In genomic region chr2:176753205-176753604, GRCh38 we compare ENCODE assay signal across 13 cellular contexts.
DNase-seq lines count a peak whose midpoint lies in the region; TF ChIP-seq lines count a peak whose summit lies in the region.
"Had no signal": no experiment of that assay in that cellular context is flagged by ENCODE, and none has a peak within 500 bp of the region (broad histone marks: within the 10 kb centered on the region; RNA-seq: fewer than 3 reads in every experiment).

No MANE protein-coding gene starts in this region.

- H3K79me2 ChIP-seq in ACC112 (ENCODE audit: control insufficient read depth, insufficient read depth, low read length, unreplicated experiment), result no peaks in the 10 kb centered on the region

- H3K4me3 ChIP-seq in ACC112 (ENCODE audit: low read depth, low read length) (no peak overlapping the region), adipocyte (ENCODE audit: low read length) (peak overlapping the region; percentile 27), uterus (no peak overlapping the region)

- POLR2A ChIA-PET in HEK293T (lab: Yijun Ruan, JAX), result no interaction called here

- intact Hi-C loops in uterus (cut with DNase I; ENCODE audit: low total_unique reads), result no loop called here

- H3K9ac ChIP-seq in adipocyte (ENCODE audit: low read length), result peak overlapping the region; percentile 40

- H3K4me1 ChIP-seq in ACC112 (ENCODE audit: control insufficient read depth, insufficient read depth, low read length, unreplicated experiment) (peaks cover 5% of the 10 kb centered on the region), adipocyte (ENCODE audit: control insufficient read depth, insufficient read depth, low read length) (peaks cover 22% of the 10 kb centered on the region), uterus (peaks cover 0 to 1% of the 10 kb centered on the region in 2 donors)

- H3K27me3 ChIP-seq in ACC112 (ENCODE audit: insufficient read depth, low read length), result no peaks in the 10 kb centered on the region
- no peaks in the 10 kb centered on the region for H3K27me3 ChIP-seq in adipocyte (replicated peaks; ENCODE audit: control insufficient read depth, insufficient read depth, low read length)
- no peaks in the 10 kb centered on the region for H3K27me3 ChIP-seq in uterus

- DNase-seq in HEK293T (ENCODE audit: extremely low spot score) (no peak), adipocyte (ENCODE audit: low read depth) (no peak), uterus (no peak), NCI-H128 (lab: John Stamatoyannopoulos, UW; ENCODE audit: unreplicated experiment) (no peak), NCI-H510A treated with DMSO at 0.1 percent for 48 hours (lab: John Stamatoyannopoulos, UW) (no peak)
- DNase-seq in activated CD8-positive, alpha-beta memory T cell treated with anti-CD3 and anti-CD28 coated beads, Interleukin-2, amount 50 U/mL, for 48 hours, result no peak
- DNase-seq: CD4-positive, alpha-beta memory T cell; COR-L47; DMS79 treated with DMSO at 0.1 percent for 48 hours; GF-D8; H9; KG1 had no signal

- no peak overlapping the region for H2AFZ ChIP-seq in ACC112 (ENCODE audit: low read length, unreplicated experiment)

- CTCF ChIA-PET in HEK293T (lab: Yijun Ruan, JAX), result interaction anchor here (1.0 kb wide), 1 partner anchor 99 kb away, joined by 3 read pairs; no protein-coding TSS in a partner anchor

- H3K27ac ChIP-seq in ACC112 (ENCODE audit: low read depth, low read length) (peak overlapping the region; percentile 22; the same call in 1 of the 2 replicates), uterus (peak overlapping the region; percentile 53 to 54)

- H3K36me3 ChIP-seq in ACC112 (ENCODE audit: insufficient read depth, low read length) (no peaks in the 10 kb centered on the region), adipocyte (ENCODE audit: control insufficient read depth, insufficient read depth, low read length, severe bottlenecking) (no peaks in the 10 kb centered on the region), uterus (no peaks in the 10 kb centered on the region)

- no peak for TF ChIP-seq CTCF in uterus (IDR thresholded peaks at IDR 0.05)

- no peaks in the 10 kb centered on the region for H3K9me3 ChIP-seq in adipocyte (ENCODE audit: control insufficient read depth, low read length)
- no peaks in the 10 kb centered on the region for H3K9me3 ChIP-seq in uterus

- TF ChIP-seq POLR2A in uterus (IDR thresholded peaks at IDR 0.05), result no peak

TF ChIP-seq in HEK293T, 16 proteins besides CTCF, POLR2A, EP300 and RAD21:
- no peak for TF ChIP-seq CTBP1 (IDR thresholded peaks at IDR 0.05; ENCODE audit: borderline replicate concordance)
- TF ChIP-seq ZNF384 (IDR thresholded peaks at IDR 0.05), result 0 out of 2 replicates have a peak, but pooled peaks have one; percentile 20
- no peak for TF ChIP-seq ELF4 (IDR thresholded peaks at IDR 0.05)
